Comparison of ENCODE assay signal across 14 cellular contexts in the genomic region with DNA sequence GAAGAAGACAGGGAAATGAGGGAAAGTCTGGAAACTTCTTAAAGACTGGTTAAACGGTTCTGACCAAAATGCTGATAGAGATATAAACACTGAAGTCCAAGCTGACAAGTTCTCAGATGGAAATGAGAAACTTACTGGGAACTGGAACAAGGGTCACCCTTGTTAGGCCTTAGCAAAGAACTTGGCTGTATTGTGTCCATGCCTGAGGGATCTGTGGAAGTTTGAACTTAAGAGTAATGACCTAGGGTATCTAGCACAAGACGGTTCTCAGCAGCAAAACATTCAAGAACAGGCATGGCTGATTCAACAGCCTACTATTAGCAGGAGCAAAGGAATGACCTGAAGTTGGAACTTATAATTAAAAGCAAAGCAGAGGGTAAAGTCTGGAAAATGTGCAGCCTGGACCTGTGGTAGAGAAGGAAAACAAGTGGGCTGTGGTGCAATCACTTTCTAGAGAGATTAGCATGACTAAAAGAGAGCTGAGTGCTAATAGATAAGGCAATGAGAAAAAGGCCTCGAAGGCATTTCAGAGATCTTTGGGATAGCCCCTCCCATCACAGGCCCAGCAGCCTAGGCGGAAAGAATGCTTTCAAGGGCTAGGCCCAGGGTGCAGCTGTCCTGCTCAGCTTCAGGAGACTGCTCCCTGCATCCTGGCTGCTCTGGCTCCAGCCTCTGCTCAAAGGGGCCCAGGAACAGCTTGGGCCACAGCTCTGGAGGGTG.
DNase-seq lines count a peak whose midpoint lies in the region; FAIRE-seq and TF ChIP-seq lines count a peak whose summit lies in the region.
"Had no signal": no experiment of that assay in that cellular context is flagged by ENCODE, and none has a peak within 500 bp of the region (broad histone marks: within the 10 kb centered on the region; RNA-seq: fewer than 3 reads in every experiment).

No MANE protein-coding gene starts in this region.

- no peak overlapping the region for H3K9ac ChIP-seq in astrocyte (ENCODE audit: low read length)

- H3K36me3 Mint-ChIP-seq in astrocyte (ENCODE audit: low read depth, unreplicated experiment), result peaks cover 16% of the 10 kb centered on the region

- H3K4me1 ChIP-seq in astrocyte (ENCODE audit: insufficient read depth, low read length), result no peaks in the 10 kb centered on the region
- peaks cover 3 to 4% of the 10 kb centered on the region in 2 donors for H3K4me1 ChIP-seq in small intestine (ENCODE audit: control insufficient read depth in 2 of 2, insufficient read depth in 1 of 2, low read depth in 1 of 2, low read length in 1 of 2)
- peaks cover 9% of the 10 kb centered on the region for H3K4me1 ChIP-seq in effector memory CD4-positive, alpha-beta T cell (ENCODE audit: control insufficient read depth, insufficient read depth, low read length, poor library complexity, severe bottlenecking)

- H3K4me1 Mint-ChIP-seq in astrocyte (ENCODE audit: low read depth, unreplicated experiment), result peaks cover 17% of the 10 kb centered on the region

- H3K27me3 ChIP-seq in astrocyte (ENCODE audit: insufficient read depth, low read length), result no peaks in the 10 kb centered on the region
- H3K27me3 ChIP-seq in small intestine (ENCODE audit: control insufficient read depth in 2 of 2, insufficient read depth in 2 of 2, low read length in 2 of 2), result no peaks in the 10 kb centered on the region
- no peaks in the 10 kb centered on the region for H3K27me3 ChIP-seq in effector memory CD4-positive, alpha-beta T cell (replicated peaks; ENCODE audit: control insufficient read depth, insufficient read depth, low read length, poor library complexity, severe bottlenecking)
- H3K27me3 ChIP-seq: body of pancreas had no signal

- H3K27ac ChIP-seq in astrocyte (ENCODE audit: low read depth, low read length), result no peak overlapping the region
- peak overlapping the region in 1 of 2 donors; percentile 37 for H3K27ac ChIP-seq in small intestine (ENCODE audit: low read depth in 1 of 2, low read length in 1 of 2)
- no peak overlapping the region for H3K27ac ChIP-seq in effector memory CD4-positive, alpha-beta T cell (ENCODE audit: insufficient read depth, low read length, poor library complexity, severe bottlenecking)
- no peak overlapping the region for H3K27ac ChIP-seq in caudate nucleus (ENCODE audit: low read depth, low read length)
- H3K27ac ChIP-seq: body of pancreas had no signal

- H3K9me3 ChIP-seq in astrocyte (ENCODE audit: insufficient read depth, low read depth, low read length), result peaks cover 7% of the 10 kb centered on the region
- H3K9me3 ChIP-seq in small intestine (ENCODE audit: control insufficient read depth, low read depth), result no peaks in the 10 kb centered on the region
- H3K9me3 ChIP-seq in effector memory CD4-positive, alpha-beta T cell (ENCODE audit: control insufficient read depth, low read length), result no peaks in the 10 kb centered on the region
- H3K9me3 ChIP-seq: body of pancreas had no signal

- peaks cover 23% of the 10 kb centered on the region for H4K20me1 ChIP-seq in astrocyte (ENCODE audit: insufficient read depth, low read length)

- TF ChIP-seq CTCF in astrocyte (IDR thresholded peaks at IDR 0.05; ENCODE audit: insufficient read depth, low read depth, low read length), result no peak

- no peak overlapping the region for H2AFZ ChIP-seq in astrocyte (ENCODE audit: low read depth, low read length)

- DNase-seq in HuH-7.5 (ENCODE audit: low spot score) (peak; percentile 18), astrocyte (ENCODE audit: low read depth) (peak; percentile 41), iPS-NIHi11 (ENCODE audit: low spot score) (peak; percentile 58), small intestine (peak; percentile 77), GM12891 (ENCODE audit: insufficient read length, low spot score) (no peak), caudate nucleus (lab: John Stamatoyannopoulos, UW) (no peak), AML-193 (lab: John Stamatoyannopoulos, UW) (no peak)
- no peak for DNase-seq in effector memory CD4-positive, alpha-beta T cell
- DNase-seq: activated CD4-positive, alpha-beta T cell treated with anti-CD3 and anti-CD28 coated beads for 36 hours; body of pancreas; kidney; NCI-H1092 treated with DMSO at 0.1 percent for 48 hours; NCI-H69 had no signal

- H3K36me3 ChIP-seq in astrocyte (ENCODE audit: insufficient read depth, low read length), result no peaks in the 10 kb centered on the region
- peaks cover 0 to 5% of the 10 kb centered on the region in 2 donors for H3K36me3 ChIP-seq in small intestine (ENCODE audit: control insufficient read depth in 2 of 2, insufficient read depth in 2 of 2, low read length in 2 of 2)
- H3K36me3 ChIP-seq in effector memory CD4-positive, alpha-beta T cell (ENCODE audit: control insufficient read depth, insufficient read depth, low read length), result peaks cover 18% of the 10 kb centered on the region

- no peak for TF ChIP-seq POLR2A in GM12891 (IDR thresholded peaks at IDR 0.05; ENCODE audit: low read depth, low read length)

- H3K4me3 ChIP-seq in astrocyte (ENCODE audit: insufficient read depth, low read depth, low read length), result no peak overlapping the region
- no peak overlapping the region for H3K4me3 ChIP-seq in small intestine (ENCODE audit: low read depth in 1 of 2, low read length in 2 of 2)
- no peak overlapping the region for H3K4me3 ChIP-seq in effector memory CD4-positive, alpha-beta T cell (ENCODE audit: insufficient read depth, low read depth, low read length, poor library complexity, severe bottlenecking)
- H3K4me3 ChIP-seq: body of pancreas had no signal

- no peak for FAIRE-seq in astrocyte (lab: Jason Lieb, UNC)
- FAIRE-seq in small intestine (lab: Jason Lieb, UNC), result no peak
- FAIRE-seq in GM12891 (lab: Jason Lieb, UNC), result no peak
- FAIRE-seq: kidney had no signal

- peaks cover 31% of the 10 kb centered on the region for H3K79me2 ChIP-seq in astrocyte (ENCODE audit: insufficient read depth, low read length)

- 51 to 63% (median 55%) methylated on average over 4 of the region's 4 CpGs for WGBS in small intestine, 3 donors

- peaks cover 9% of the 10 kb centered on the region for H3K9me3 Mint-ChIP-seq in astrocyte (ENCODE audit: unreplicated experiment)

- H3K27ac Mint-ChIP-seq in astrocyte (ENCODE audit: unreplicated experiment), result peak overlapping the region; percentile 0
- H3K27ac Mint-ChIP-seq: activated CD4-positive, alpha-beta T cell treated with anti-CD3 and anti-CD28 coated beads for 36 hours; activated T-helper 2 cell treated with anti-CD3 and anti-CD28 coated beads, Interferon-gamma antibody, Interleukin-2, Interleukin-4, amounts not matched to agents 10 μg/mL and 5 μg/mL and 100 μg/mL, durations not matched to agents 14 hours and 24 hours and 36 hours had no signal

- H3K27me3 Mint-ChIP-seq in astrocyte (ENCODE audit: low read depth, unreplicated experiment), result no peaks in the 10 kb centered on the region
- H3K27me3 Mint-ChIP-seq: activated CD4-positive, alpha-beta T cell treated with anti-CD3 and anti-CD28 coated beads for 36 hours had no signal

- no peak overlapping the region for H3K4me3 Mint-ChIP-seq in astrocyte (ENCODE audit: unreplicated experiment)
- H3K4me3 Mint-ChIP-seq: activated CD4-positive, alpha-beta T cell treated with anti-CD3 and anti-CD28 coated beads for 36 hours had no signal

- no peak overlapping the region for H3K4me2 ChIP-seq in astrocyte (ENCODE audit: low read length)

TF ChIP-seq in GM12891, 5 proteins besides CTCF, POLR2A, EP300 and RAD21:
- TF ChIP-seq PAX5 (IDR thresholded peaks at IDR 0.05; ENCODE audit: insufficient read depth, low read length, severe bottlenecking) (no peak), TAF1 (IDR thresholded peaks at IDR 0.05; ENCODE audit: low read depth, low read length) (no peak), SPI1 (IDR thresholded peaks at IDR 0.05; ENCODE audit: low read depth, low read length) (no peak), POLR2AphosphoS5 (IDR thresholded peaks at IDR 0.05; ENCODE audit: low read depth, low read length) (no peak), POU2F2 (IDR thresholded peaks at IDR 0.05; ENCODE audit: low read depth, low read length) (no peak)

Comparison
In these comparisons a context has a peak if more than half of its experiments do, and no peak if none do; other contexts are left out.
1. DNase-seq: peak in HuH-7.5 (single experiment), astrocyte (single experiment), iPS-NIHi11 (single experiment) and small intestine (single experiment); none in effector memory CD4-positive, alpha-beta T cell (0 of 3), GM12891 (single experiment), caudate nucleus (0 of 61) and AML-193 (0 of 2).